In genomic region chr3:106049876-106050275, GRCh38 we compare ENCODE assay signal across 21 cellular contexts.
"Had no signal": no experiment of that assay in that cellular context is flagged by ENCODE, and none has a peak within 500 bp of the region (broad histone marks: within the 10 kb centered on the region; RNA-seq: fewer than 3 reads in every experiment).

No MANE protein-coding gene starts in this region.

- H3K79me2 ChIP-seq: hepatocyte, parathyroid adenoma had no signal

- ATAC-seq: effector memory CD8-positive, alpha-beta T cell; esophagus mucosa; right cardiac atrium; stimulated activated naive CD8-positive, alpha-beta T cell treated with anti-CD3 and anti-CD28 coated beads, Interleukin-15, Interleukin-2, amounts not matched to agents 100 U/mL and 50 U/mL, for 24 hours; WTC11 had no signal

- H3K27ac ChIP-seq: adrenal gland, breast epithelium, hepatocyte, left ventricle myocardium inferior, neutrophil, parathyroid adenoma, upper lobe of left lung had no signal

- H3K36me3 ChIP-seq: adrenal gland, breast epithelium, left ventricle myocardium inferior, neutrophil, upper lobe of left lung had no signal

- H3K4me2 ChIP-seq: hepatocyte had no signal

- H3K4me1 ChIP-seq: adrenal gland, breast epithelium, left ventricle myocardium inferior, parathyroid adenoma, upper lobe of left lung had no signal

- H3K27me3 ChIP-seq: adrenal gland, breast epithelium, hepatocyte, neutrophil, upper lobe of left lung had no signal

- H3K9ac ChIP-seq: parathyroid adenoma had no signal

- H2AFZ ChIP-seq: hepatocyte, parathyroid adenoma had no signal

- H3K4me3 ChIP-seq: adrenal gland, breast epithelium, hepatocyte, left ventricle myocardium inferior, upper lobe of left lung had no signal

- H3K9me3 ChIP-seq: adrenal gland, breast epithelium, left ventricle myocardium inferior, neutrophil, upper lobe of left lung had no signal

- DNase-seq: activated CD4-positive, alpha-beta T cell treated with anti-CD3 and anti-CD28 coated beads, Interleukin-2, amount 50 U/mL, for 48 hours; activated gamma-delta T cell treated with Interleukin-2 at 50 U/mL for 16 hours; adrenal gland; effector memory CD8-positive, alpha-beta T cell; glutamatergic neuron; immature natural killer cell; kidney glomerular epithelial cell; left ventricle myocardium inferior; mammary epithelial cell; right cardiac atrium; stimulated activated CD4-positive, alpha-beta T cell treated with anti-CD3 and anti-CD28 coated beads, Interleukin-12 subunit alpha, Interleukin-12 subunit beta, amount 100 ng/mL, for 4 hours; stimulated activated CD4-positive, alpha-beta T cell treated with anti-CD3 and anti-CD28 coated beads, Interleukin-4, amount 100 ng/mL, for 4 hours; stimulated activated naive CD8-positive, alpha-beta T cell treated with anti-CD3 and anti-CD28 coated beads, Interleukin-15, Interleukin-2, amounts not matched to agents 100 U/mL and 50 U/mL, for 24 hours; T1000; upper lobe of left lung had no signal
